In genomic region chr4:120227568-120227967, GRCh38 we compare ENCODE assay signal across 8 cellular contexts.
"Had no signal": no experiment of that assay in that cellular context is flagged by ENCODE, and none has a peak within 500 bp of the region (broad histone marks: within the 10 kb centered on the region; RNA-seq: fewer than 3 reads in every experiment).

No MANE protein-coding gene starts in this region.

- H3K4me3 ChIP-seq: GM12878 had no signal

- ATAC-seq: GM12878 had no signal

- FAIRE-seq: G401.6, GM12878, GM12891, GM12892, GM18507, GM19239 had no signal

- DNase-seq: GDM1, GF-D8 had no signal
